ENCODE assay signal across 8 cellular contexts in genomic region chr14:49766839-49767238, GRCh38. TPM values are rescaled to one million over a fixed set of nuclear protein-coding genes. Genes with fewer than 3 reads are reported as not detected.
DNase-seq lines count a peak whose midpoint lies in the region; ATAC-seq and TF ChIP-seq lines count a peak whose summit lies in the region.

No MANE protein-coding gene starts in this region.

- H3K4me3 Mint-ChIP-seq in T-helper 17 cell: peak overlapping the region; percentile 96

- TF ChIP-seq CTCF in fibroblast of pulmonary artery (IDR thresholded peaks at IDR 0.05; ENCODE audit: low read length, missing control alignments): no peak

- peak overlapping the region; percentile 93 for H3K27ac ChIP-seq in rectal smooth muscle tissue (ENCODE audit: low read depth, low read length)

- H3K27me3 ChIP-seq in rectal smooth muscle tissue (ENCODE audit: control insufficient read depth, insufficient read depth, low read length): no peaks in the 10 kb centered on the region

- no peak for ATAC-seq in T-helper 17 cell
- ATAC-seq in GM19463 (IDR thresholded peaks at IDR 0.05; ENCODE audit: unreplicated experiment): no peak

- peak; percentile 40 for DNase-seq in DMS79 (lab: John Stamatoyannopoulos, UW)
- no peak for DNase-seq in DMS79 treated with DMSO at 0.1 percent for 48 hours (lab: John Stamatoyannopoulos, UW)
- no peak for DNase-seq in T-helper 17 cell
- no peak for DNase-seq in fibroblast of pulmonary artery (ENCODE audit: low read depth)
- DNase-seq in NCI-H1694 (lab: John Stamatoyannopoulos, UW): no peak
- no peak for DNase-seq in NCI-H1930 (lab: John Stamatoyannopoulos, UW)

- peaks cover 24% of the 10 kb centered on the region for H3K4me1 Mint-ChIP-seq in T-helper 17 cell

- H3K27ac Mint-ChIP-seq in T-helper 17 cell: peak overlapping the region; percentile 96

- peak overlapping the region; percentile 86 for H3K9ac ChIP-seq in rectal smooth muscle tissue (ENCODE audit: low read length)

- no peaks in the 10 kb centered on the region for H3K36me3 ChIP-seq in rectal smooth muscle tissue (ENCODE audit: control insufficient read depth, insufficient read depth, low read length)

- peaks cover 14% of the 10 kb centered on the region for H3K4me1 ChIP-seq in rectal smooth muscle tissue (ENCODE audit: control insufficient read depth, insufficient read depth, low read length)

- H3K27me3 Mint-ChIP-seq in T-helper 17 cell: peaks cover 3% of the 10 kb centered on the region

- H3K36me3 Mint-ChIP-seq in T-helper 17 cell (ENCODE audit: low read depth): peaks cover 2% of the 10 kb centered on the region

- H3K9me3 ChIP-seq in T-helper 17 cell (ENCODE audit: control insufficient read depth, low read length, poor library complexity, severe bottlenecking): no peaks in the 10 kb centered on the region

- H3K4me3 ChIP-seq in fibroblast of pulmonary artery (replicated peaks; ENCODE audit: low read depth, low read length) (peak overlapping the region; percentile 95), rectal smooth muscle tissue (ENCODE audit: low read length) (peak overlapping the region; percentile 64)

RNA-seq across cellular contexts. Expression of gene KLHDC2, which starts 1.1 kb away (rescaled TPM):
- total RNA-seq in T-helper 17 cell: 10 to 100 TPM; 73.5 to 79.2 TPM
